ENCODE assay signal across 1 cellular context in genomic region chr3:126851382-126851781, GRCh38.
TF ChIP-seq lines count a peak whose summit lies in the region.

No MANE protein-coding gene starts in this region.

TF ChIP-seq in H1, 55 proteins besides CTCF, POLR2A, EP300 and RAD21:
- TF ChIP-seq FOSL1 (IDR thresholded peaks at IDR 0.05; ENCODE audit: insufficient read depth, low read depth, low read length) (no peak), MAFK (IDR thresholded peaks at IDR 0.05; ENCODE audit: low read depth, low read length) (no peak), GABPA (IDR thresholded peaks at IDR 0.05; ENCODE audit: borderline replicate concordance, insufficient read depth, low read length) (no peak), YY1 (IDR thresholded peaks at IDR 0.05; ENCODE audit: low read depth, low read length) (no peak), CHD1 (IDR thresholded peaks at IDR 0.05; ENCODE audit: low read depth, low read length) (no peak), RNF2 (IDR thresholded peaks at IDR 0.05; ENCODE audit: borderline replicate concordance, low read depth, low read length, missing control alignments, poor library complexity, severe bottlenecking) (no peak), SRF (IDR thresholded peaks at IDR 0.05; ENCODE audit: low read depth, low read length) (no peak), TEAD4 (IDR thresholded peaks at IDR 0.05; ENCODE audit: low read depth, low read length) (no peak), E2F6 (IDR thresholded peaks at IDR 0.05) (no peak), CBX8 (IDR thresholded peaks at IDR 0.05; ENCODE audit: borderline replicate concordance, low read depth, low read length) (no peak), ZNF274 (IDR thresholded peaks at IDR 0.05; ENCODE audit: borderline replicate concordance, extremely low read depth, low read length) (no peak), SP2 (IDR thresholded peaks at IDR 0.05; ENCODE audit: low read length) (no peak), RFX5 (IDR thresholded peaks at IDR 0.05; ENCODE audit: borderline replicate concordance, low read depth, low read length) (no peak), ASH2L (IDR thresholded peaks at IDR 0.05; ENCODE audit: low read length) (no peak), CBX5 (IDR thresholded peaks at IDR 0.05; ENCODE audit: low read depth, low read length) (no peak), SP4 (IDR thresholded peaks at IDR 0.05; ENCODE audit: low read length) (no peak)
- TF ChIP-seq, protein P1, sequence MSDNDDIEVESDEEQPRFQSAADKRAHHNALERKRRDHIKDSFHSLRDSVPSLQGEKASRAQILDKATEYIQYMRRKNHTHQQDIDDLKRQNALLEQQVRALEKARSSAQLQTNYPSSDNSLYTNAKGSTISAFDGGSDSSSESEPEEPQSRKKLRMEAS (IDR thresholded peaks at IDR 0.05) = no peak
TF ChIP-seq in H1: peak in this region for 0.
